ENCODE assay signal across 3 cellular contexts in the genomic region with DNA sequence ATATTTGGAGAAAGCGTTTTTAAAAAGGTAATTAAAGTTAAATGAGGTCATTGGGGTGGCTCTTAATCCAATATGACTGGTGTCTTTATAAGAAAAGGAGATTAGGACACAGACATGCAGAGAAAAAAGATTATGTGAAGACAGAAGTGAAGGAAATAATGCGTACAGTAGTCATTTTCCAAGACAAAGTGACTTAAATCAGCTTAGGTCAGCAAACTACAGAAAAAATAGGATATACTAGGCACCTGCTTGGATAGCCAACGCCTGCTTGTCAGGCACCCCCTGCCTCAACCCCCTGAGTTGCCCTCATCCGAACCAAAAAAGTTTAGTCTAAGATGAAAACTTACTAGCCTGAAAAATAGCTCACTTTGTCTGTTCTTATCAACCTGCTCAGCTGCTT.
TF ChIP-seq lines count a peak whose summit lies in the region.

No MANE protein-coding gene starts in this region.

TF ChIP-seq in A549, 52 proteins besides CTCF, POLR2A, EP300 and RAD21:
- TF ChIP-seq BCL3 (IDR thresholded peaks at IDR 0.05): no peak
- peak; percentile 19 for TF ChIP-seq MAFK (IDR thresholded peaks at IDR 0.05; ENCODE audit: partially characterized antibody)

TF ChIP-seq in GM23338, 12 proteins besides CTCF, POLR2A, EP300 and RAD21 (continues in another document):
- TF ChIP-seq NANOG (IDR thresholded peaks at IDR 0.05; ENCODE audit: borderline replicate concordance) (no peak), POLR2AphosphoS5 (IDR thresholded peaks at IDR 0.05; ENCODE audit: low read depth) (no peak), ETS1 (IDR thresholded peaks at IDR 0.05) (no peak), ZNF114 (CRISPR knock-in tag; IDR thresholded peaks at IDR 0.05) (no peak), STAT1 (IDR thresholded peaks at IDR 0.05; ENCODE audit: unreplicated experiment) (no peak), ZNF331 (CRISPR knock-in tag; IDR thresholded peaks at IDR 0.05; ENCODE audit: low read depth) (no peak), JUNB (IDR thresholded peaks at IDR 0.05; ENCODE audit: unreplicated experiment) (no peak), EZH2 (IDR thresholded peaks at IDR 0.05; ENCODE audit: low read depth, unreplicated experiment) (no peak), EZH2phosphoT487 (IDR thresholded peaks at IDR 0.05; ENCODE audit: unreplicated experiment) (no peak), CREB1 (CRISPR knock-in tag; IDR thresholded peaks at IDR 0.05; ENCODE audit: low read depth) (no peak)
- TF ChIP-seq, protein P1, sequence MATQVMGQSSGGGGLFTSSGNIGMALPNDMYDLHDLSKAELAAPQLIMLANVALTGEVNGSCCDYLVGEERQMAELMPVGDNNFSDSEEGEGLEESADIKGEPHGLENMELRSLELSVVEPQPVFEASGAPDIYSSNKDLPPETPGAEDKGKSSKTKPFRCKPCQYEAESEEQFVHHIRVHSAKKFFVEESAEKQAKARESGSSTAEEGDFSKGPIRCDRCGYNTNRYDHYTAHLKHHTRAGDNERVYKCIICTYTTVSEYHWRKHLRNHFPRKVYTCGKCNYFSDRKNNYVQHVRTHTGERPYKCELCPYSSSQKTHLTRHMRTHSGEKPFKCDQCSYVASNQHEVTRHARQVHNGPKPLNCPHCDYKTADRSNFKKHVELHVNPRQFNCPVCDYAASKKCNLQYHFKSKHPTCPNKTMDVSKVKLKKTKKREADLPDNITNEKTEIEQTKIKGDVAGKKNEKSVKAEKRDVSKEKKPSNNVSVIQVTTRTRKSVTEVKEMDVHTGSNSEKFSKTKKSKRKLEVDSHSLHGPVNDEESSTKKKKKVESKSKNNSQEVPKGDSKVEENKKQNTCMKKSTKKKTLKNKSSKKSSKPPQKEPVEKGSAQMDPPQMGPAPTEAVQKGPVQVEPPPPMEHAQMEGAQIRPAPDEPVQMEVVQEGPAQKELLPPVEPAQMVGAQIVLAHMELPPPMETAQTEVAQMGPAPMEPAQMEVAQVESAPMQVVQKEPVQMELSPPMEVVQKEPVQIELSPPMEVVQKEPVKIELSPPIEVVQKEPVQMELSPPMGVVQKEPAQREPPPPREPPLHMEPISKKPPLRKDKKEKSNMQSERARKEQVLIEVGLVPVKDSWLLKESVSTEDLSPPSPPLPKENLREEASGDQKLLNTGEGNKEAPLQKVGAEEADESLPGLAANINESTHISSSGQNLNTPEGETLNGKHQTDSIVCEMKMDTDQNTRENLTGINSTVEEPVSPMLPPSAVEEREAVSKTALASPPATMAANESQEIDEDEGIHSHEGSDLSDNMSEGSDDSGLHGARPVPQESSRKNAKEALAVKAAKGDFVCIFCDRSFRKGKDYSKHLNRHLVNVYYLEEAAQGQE (IDR thresholded peaks at IDR 0.05; ENCODE audit: unreplicated experiment): no peak

TF ChIP-seq in K562, 482 proteins besides CTCF, POLR2A, EP300 and RAD21 (continued from another document):
- TF ChIP-seq SRSF3 (IDR thresholded peaks at IDR 0.05; ENCODE audit: insufficient read depth, low read length): no peak
- TF ChIP-seq THRAP3 (IDR thresholded peaks at IDR 0.05; ENCODE audit: borderline replicate concordance): no peak
- TF ChIP-seq NR2F6 (CRISPR knock-in tag; IDR thresholded peaks at IDR 0.05): no peak
- peak; percentile 21; the same call in 1 of the 2 replicates for TF ChIP-seq ZNF316 (IDR thresholded peaks at IDR 0.05)
- TF ChIP-seq MAFF (IDR thresholded peaks at IDR 0.05; ENCODE audit: low read length): peak; percentile 31; the same call in 1 of the 2 replicates
TF ChIP-seq in K562: peak in this region for 2.
